In the genomic region with DNA sequence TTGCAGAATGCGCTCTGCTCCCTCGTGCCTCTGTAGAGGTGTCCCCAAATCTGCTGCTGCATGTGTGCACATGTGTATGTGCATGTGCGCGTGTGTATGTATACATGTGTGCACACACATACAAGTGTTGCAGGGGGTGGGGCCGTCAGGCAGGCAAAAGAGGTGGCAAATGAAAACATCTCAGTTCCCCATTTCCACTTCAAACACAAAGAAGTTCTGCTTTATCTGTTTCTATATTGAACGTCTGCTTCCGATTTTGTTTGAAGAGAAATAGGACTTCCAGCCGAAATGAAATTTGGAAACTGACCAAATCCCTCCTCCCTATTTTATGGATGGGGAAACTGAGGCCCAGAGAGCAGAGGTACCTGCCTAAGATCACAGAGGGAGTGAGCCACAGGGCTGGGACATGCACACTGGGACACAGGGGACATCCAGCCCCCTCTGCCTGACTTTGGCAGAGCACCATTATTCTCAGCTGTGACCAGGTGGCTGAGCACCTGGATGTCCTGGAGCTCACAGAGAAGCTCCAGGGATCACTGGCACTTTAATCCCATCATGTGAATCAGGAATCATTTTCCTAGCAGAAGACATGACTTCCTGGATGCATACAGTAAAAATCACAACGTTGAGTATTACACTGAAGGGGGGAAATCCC, we compare ENCODE assay signal across 13 cellular contexts. TPM values are rescaled to one million over a fixed set of nuclear protein-coding genes. Genes with fewer than 3 reads are reported as not detected.
DNase-seq lines count a peak whose midpoint lies in the region; ATAC-seq and TF ChIP-seq lines count a peak whose summit lies in the region.
"Had no signal": no experiment of that assay in that cellular context is flagged by ENCODE, and none has a peak within 500 bp of the region (broad histone marks: within the 10 kb centered on the region; RNA-seq: fewer than 3 reads in every experiment).

No MANE protein-coding gene starts in this region.

- H3K4me3 ChIP-seq in adrenal gland: no peak overlapping the region
- H3K4me3 ChIP-seq: left lung had no signal

- CTCF ChIA-PET in activated B cell treated with CpG ODN at 0.5 μM for 24 hours (lab: Charles Lee): no interaction called here

- H3K27me3 ChIP-seq in adrenal gland: no peaks in the 10 kb centered on the region

- no peak for TF ChIP-seq POLR2A in adrenal gland (IDR thresholded peaks at IDR 0.05)

- no peak for TF ChIP-seq CTCF in activated B cell treated with CpG ODN at 0.5 μM for 24 hours (IDR thresholded peaks at IDR 0.05)
- no peak for TF ChIP-seq CTCF in osteocyte (IDR thresholded peaks at IDR 0.05)
- TF ChIP-seq CTCF in adrenal gland (IDR thresholded peaks at IDR 0.05): no peak

- H3K9me3 Mint-ChIP-seq in activated B cell treated with CpG ODN at 0.5 μM for 24 hours (no peaks in the 10 kb centered on the region), osteocyte (ENCODE audit: unreplicated experiment) (no peaks in the 10 kb centered on the region)
- H3K9me3 Mint-ChIP-seq: activated T-cell treated with anti-CD3 and anti-CD28 coated beads, Interleukin-2, amount 50 U/mL, for 24 hours; CD8-positive, alpha-beta memory T cell had no signal

- peak; percentile 22 for DNase-seq in activated B cell treated with CpG ODN at 0.5 μM for 24 hours
- DNase-seq in NCI-H446 (lab: John Stamatoyannopoulos, UW): no peak
- DNase-seq in osteocyte (ENCODE audit: extremely low spot score, unreplicated experiment): no peak
- no peak for DNase-seq in adrenal gland
- DNase-seq: activated T-cell treated with anti-CD3 and anti-CD28 coated beads, Interleukin-2, amount 50 U/mL, for 24 hours; CD8-positive, alpha-beta memory T cell; left lung; T-helper 9 cell had no signal

- 72 to 78% (median 75%) methylated on average over 9 of the region's 9 CpGs for WGBS in adrenal gland, 4 donors

- no peak overlapping the region for H3K27ac ChIP-seq in adrenal gland
- H3K27ac ChIP-seq: left lung had no signal

- H3K4me1 ChIP-seq in adrenal gland (replicated peaks in 1 of 2): no peaks in the 10 kb centered on the region
- H3K4me1 ChIP-seq: left lung had no signal

- POLR2A ChIA-PET in activated B cell treated with CpG ODN at 0.5 μM for 24 hours (lab: Charles Lee): no interaction called here

- H3K27me3 Mint-ChIP-seq in activated B cell treated with CpG ODN at 0.5 μM for 24 hours: peaks cover 15% of the 10 kb centered on the region
- H3K27me3 Mint-ChIP-seq in osteocyte (ENCODE audit: unreplicated experiment): peaks cover 34% of the 10 kb centered on the region

- H3K4me1 Mint-ChIP-seq in activated B cell treated with CpG ODN at 0.5 μM for 24 hours (peaks cover 38% of the 10 kb centered on the region), osteocyte (ENCODE audit: unreplicated experiment) (no peaks in the 10 kb centered on the region)
- H3K4me1 Mint-ChIP-seq: CD8-positive, alpha-beta memory T cell had no signal

- ATAC-seq in GM18502 (IDR thresholded peaks at IDR 0.05; ENCODE audit: poor library complexity, unreplicated experiment) (peak; percentile 91), GM21390 (IDR thresholded peaks at IDR 0.05; ENCODE audit: unreplicated experiment) (peak; percentile 90), HG03139 (IDR thresholded peaks at IDR 0.05; ENCODE audit: unreplicated experiment) (peak; percentile 79), activated B cell treated with CpG ODN at 0.5 μM for 24 hours (ENCODE audit: low read depth) (peak; percentile 84), GM18517 (IDR thresholded peaks at IDR 0.05; ENCODE audit: unreplicated experiment) (no peak)
- ATAC-seq: left lung had no signal

- H3K27ac Mint-ChIP-seq in activated B cell treated with CpG ODN at 0.5 μM for 24 hours: peak overlapping the region; percentile 85
- no peak overlapping the region for H3K27ac Mint-ChIP-seq in osteocyte (ENCODE audit: unreplicated experiment)
- H3K27ac Mint-ChIP-seq: activated T-cell treated with anti-CD3 and anti-CD28 coated beads, Interleukin-2, amount 50 U/mL, for 24 hours; CD8-positive, alpha-beta memory T cell had no signal

- intact Hi-C loops in activated B cell treated with CpG ODN at 0.5 μM for 24 hours (cut with micrococcal nuclease) (no loop called here), adrenal gland (cut with DNase I) (no loop called here)

- no peaks in the 10 kb centered on the region for H3K36me3 Mint-ChIP-seq in activated B cell treated with CpG ODN at 0.5 μM for 24 hours (ENCODE audit: low read depth)
- H3K36me3 Mint-ChIP-seq in osteocyte (ENCODE audit: unreplicated experiment): no peaks in the 10 kb centered on the region
- H3K36me3 Mint-ChIP-seq: CD8-positive, alpha-beta memory T cell had no signal

- peak overlapping the region; percentile 83 for H3K4me3 Mint-ChIP-seq in activated B cell treated with CpG ODN at 0.5 μM for 24 hours
- H3K4me3 Mint-ChIP-seq in osteocyte (ENCODE audit: unreplicated experiment): no peak overlapping the region
- H3K4me3 Mint-ChIP-seq: activated T-cell treated with anti-CD3 and anti-CD28 coated beads, Interleukin-2, amount 50 U/mL, for 24 hours; CD8-positive, alpha-beta memory T cell had no signal

- no peaks in the 10 kb centered on the region for H3K36me3 ChIP-seq in adrenal gland (replicated peaks in 1 of 2)
- H3K36me3 ChIP-seq: left lung had no signal

- no peaks in the 10 kb centered on the region for H3K9me3 ChIP-seq in adrenal gland (replicated peaks in 1 of 3)
- H3K9me3 ChIP-seq: left lung had no signal

RNA-seq across cellular contexts. Expression of a gene that starts 41.2 kb away (rescaled TPM):
- not detected in 2 replicates for total RNA-seq in activated B cell treated with CpG ODN at 0.5 μM for 24 hours
- total RNA-seq in osteocyte: not detected in 2 replicates
- not detected for total RNA-seq in adrenal gland
- under 1 TPM in 1 of 3 donors, not detected in 2; 0.03 TPM for polyA plus RNA-seq in adrenal gland
- total RNA-seq: CD8-positive, alpha-beta memory T cell; left lung; renal cortical epithelial cell had no signal
- polyA plus RNA-seq: CD8-positive, alpha-beta memory T cell had no signal
